ENCODE assay signal across 1 cellular context in the genomic region with DNA sequence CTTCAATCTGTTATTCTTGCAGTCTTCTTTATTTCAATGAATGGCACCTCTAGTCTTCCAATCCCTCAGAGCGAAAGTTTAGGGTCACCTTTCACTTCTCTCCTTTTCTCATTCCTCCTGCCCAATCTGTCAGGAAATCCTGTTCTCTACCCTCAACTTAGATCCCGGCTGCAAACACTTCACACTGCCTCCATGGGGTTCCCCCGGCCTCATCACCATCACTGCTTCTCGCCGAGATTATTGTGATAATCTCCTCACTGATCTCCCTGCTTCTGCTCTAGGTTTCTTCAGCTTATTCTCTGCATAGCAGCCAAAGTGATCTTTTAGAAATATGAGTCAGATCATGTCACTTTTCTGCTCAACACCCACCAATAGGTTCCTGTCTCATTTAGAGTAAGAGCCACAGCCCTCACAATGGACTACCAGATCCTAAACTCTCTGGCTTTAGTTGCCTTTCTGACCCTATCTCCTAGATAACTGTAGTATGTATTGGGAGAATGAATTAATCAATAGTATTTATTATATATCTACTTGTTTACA.
TF ChIP-seq lines count a peak whose summit lies in the region.

No MANE protein-coding gene starts in this region.

TF ChIP-seq in GM12878, 131 proteins besides CTCF, POLR2A, EP300 and RAD21:
- TF ChIP-seq ZNF217 (IDR thresholded peaks at IDR 0.05) (no peak), MYC (IDR thresholded peaks at IDR 0.05; ENCODE audit: insufficient read depth, insufficient read length, insufficient replicate concordance, low read length, severe bottlenecking) (no peak), ESRRA (IDR thresholded peaks at IDR 0.05; ENCODE audit: low read length) (no peak), EZH2 (IDR thresholded peaks at IDR 0.05; ENCODE audit: borderline replicate concordance, control insufficient read depth, low read depth, low read length) (no peak), ZNF207 (IDR thresholded peaks at IDR 0.05; ENCODE audit: borderline replicate concordance) (no peak), CHD4 (IDR thresholded peaks at IDR 0.05) (no peak), PAX8 (IDR thresholded peaks at IDR 0.05) (no peak), BACH1 (IDR thresholded peaks at IDR 0.05; ENCODE audit: borderline replicate concordance) (no peak), BCL11A (IDR thresholded peaks at IDR 0.05; ENCODE audit: low read depth, low read length) (no peak), STAT1 (conservative IDR thresholded peaks at IDR 0.05) (no peak), ETV6 (conservative IDR thresholded peaks at IDR 0.05 in 1 of 2, IDR thresholded peaks at IDR 0.05 in 1 of 2; ENCODE audit: borderline replicate concordance in 1 of 2, low read depth in 1 of 2) (no peak), IKZF1 (conservative IDR thresholded peaks at IDR 0.05) (no peak), ZNF622 (IDR thresholded peaks at IDR 0.05) (no peak)
- TF ChIP-seq, protein P1, sequence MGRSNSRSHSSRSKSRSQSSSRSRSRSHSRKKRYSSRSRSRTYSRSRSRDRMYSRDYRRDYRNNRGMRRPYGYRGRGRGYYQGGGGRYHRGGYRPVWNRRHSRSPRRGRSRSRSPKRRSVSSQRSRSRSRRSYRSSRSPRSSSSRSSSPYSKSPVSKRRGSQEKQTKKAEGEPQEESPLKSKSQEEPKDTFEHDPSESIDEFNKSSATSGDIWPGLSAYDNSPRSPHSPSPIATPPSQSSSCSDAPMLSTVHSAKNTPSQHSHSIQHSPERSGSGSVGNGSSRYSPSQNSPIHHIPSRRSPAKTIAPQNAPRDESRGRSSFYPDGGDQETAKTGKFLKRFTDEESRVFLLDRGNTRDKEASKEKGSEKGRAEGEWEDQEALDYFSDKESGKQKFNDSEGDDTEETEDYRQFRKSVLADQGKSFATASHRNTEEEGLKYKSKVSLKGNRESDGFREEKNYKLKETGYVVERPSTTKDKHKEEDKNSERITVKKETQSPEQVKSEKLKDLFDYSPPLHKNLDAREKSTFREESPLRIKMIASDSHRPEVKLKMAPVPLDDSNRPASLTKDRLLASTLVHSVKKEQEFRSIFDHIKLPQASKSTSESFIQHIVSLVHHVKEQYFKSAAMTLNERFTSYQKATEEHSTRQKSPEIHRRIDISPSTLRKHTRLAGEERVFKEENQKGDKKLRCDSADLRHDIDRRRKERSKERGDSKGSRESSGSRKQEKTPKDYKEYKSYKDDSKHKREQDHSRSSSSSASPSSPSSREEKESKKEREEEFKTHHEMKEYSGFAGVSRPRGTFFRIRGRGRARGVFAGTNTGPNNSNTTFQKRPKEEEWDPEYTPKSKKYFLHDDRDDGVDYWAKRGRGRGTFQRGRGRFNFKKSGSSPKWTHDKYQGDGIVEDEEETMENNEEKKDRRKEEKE (IDR thresholded peaks at IDR 0.05), result no peak
- TF ChIP-seq, protein P2, sequence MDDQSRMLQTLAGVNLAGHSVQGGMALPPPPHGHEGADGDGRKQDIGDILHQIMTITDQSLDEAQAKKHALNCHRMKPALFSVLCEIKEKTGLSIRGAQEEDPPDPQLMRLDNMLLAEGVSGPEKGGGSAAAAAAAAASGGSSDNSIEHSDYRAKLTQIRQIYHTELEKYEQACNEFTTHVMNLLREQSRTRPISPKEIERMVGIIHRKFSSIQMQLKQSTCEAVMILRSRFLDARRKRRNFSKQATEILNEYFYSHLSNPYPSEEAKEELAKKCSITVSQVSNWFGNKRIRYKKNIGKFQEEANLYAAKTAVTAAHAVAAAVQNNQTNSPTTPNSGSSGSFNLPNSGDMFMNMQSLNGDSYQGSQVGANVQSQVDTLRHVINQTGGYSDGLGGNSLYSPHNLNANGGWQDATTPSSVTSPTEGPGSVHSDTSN (IDR thresholded peaks at IDR 0.05; ENCODE audit: insufficient replicate concordance, low read depth, low read length), result no peak
- TF ChIP-seq, protein P3, sequence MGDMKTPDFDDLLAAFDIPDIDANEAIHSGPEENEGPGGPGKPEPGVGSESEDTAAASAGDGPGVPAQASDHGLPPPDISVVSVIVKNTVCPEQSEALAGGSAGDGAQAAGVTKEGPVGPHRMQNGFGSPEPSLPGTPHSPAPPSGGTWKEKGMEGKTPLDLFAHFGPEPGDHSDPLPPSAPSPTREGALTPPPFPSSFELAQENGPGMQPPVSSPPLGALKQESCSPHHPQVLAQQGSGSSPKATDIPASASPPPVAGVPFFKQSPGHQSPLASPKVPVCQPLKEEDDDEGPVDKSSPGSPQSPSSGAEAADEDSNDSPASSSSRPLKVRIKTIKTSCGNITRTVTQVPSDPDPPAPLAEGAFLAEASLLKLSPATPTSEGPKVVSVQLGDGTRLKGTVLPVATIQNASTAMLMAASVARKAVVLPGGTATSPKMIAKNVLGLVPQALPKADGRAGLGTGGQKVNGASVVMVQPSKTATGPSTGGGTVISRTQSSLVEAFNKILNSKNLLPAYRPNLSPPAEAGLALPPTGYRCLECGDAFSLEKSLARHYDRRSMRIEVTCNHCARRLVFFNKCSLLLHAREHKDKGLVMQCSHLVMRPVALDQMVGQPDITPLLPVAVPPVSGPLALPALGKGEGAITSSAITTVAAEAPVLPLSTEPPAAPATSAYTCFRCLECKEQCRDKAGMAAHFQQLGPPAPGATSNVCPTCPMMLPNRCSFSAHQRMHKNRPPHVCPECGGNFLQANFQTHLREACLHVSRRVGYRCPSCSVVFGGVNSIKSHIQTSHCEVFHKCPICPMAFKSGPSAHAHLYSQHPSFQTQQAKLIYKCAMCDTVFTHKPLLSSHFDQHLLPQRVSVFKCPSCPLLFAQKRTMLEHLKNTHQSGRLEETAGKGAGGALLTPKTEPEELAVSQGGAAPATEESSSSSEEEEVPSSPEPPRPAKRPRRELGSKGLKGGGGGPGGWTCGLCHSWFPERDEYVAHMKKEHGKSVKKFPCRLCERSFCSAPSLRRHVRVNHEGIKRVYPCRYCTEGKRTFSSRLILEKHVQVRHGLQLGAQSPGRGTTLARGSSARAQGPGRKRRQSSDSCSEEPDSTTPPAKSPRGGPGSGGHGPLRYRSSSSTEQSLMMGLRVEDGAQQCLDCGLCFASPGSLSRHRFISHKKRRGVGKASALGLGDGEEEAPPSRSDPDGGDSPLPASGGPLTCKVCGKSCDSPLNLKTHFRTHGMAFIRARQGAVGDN (IDR thresholded peaks at IDR 0.05), result no peak
- TF ChIP-seq, protein P4, sequence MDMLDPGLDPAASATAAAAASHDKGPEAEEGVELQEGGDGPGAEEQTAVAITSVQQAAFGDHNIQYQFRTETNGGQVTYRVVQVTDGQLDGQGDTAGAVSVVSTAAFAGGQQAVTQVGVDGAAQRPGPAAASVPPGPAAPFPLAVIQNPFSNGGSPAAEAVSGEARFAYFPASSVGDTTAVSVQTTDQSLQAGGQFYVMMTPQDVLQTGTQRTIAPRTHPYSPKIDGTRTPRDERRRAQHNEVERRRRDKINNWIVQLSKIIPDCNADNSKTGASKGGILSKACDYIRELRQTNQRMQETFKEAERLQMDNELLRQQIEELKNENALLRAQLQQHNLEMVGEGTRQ (IDR thresholded peaks at IDR 0.05; ENCODE audit: borderline replicate concordance, low read depth, low read length), result no peak
